In the genomic region with DNA sequence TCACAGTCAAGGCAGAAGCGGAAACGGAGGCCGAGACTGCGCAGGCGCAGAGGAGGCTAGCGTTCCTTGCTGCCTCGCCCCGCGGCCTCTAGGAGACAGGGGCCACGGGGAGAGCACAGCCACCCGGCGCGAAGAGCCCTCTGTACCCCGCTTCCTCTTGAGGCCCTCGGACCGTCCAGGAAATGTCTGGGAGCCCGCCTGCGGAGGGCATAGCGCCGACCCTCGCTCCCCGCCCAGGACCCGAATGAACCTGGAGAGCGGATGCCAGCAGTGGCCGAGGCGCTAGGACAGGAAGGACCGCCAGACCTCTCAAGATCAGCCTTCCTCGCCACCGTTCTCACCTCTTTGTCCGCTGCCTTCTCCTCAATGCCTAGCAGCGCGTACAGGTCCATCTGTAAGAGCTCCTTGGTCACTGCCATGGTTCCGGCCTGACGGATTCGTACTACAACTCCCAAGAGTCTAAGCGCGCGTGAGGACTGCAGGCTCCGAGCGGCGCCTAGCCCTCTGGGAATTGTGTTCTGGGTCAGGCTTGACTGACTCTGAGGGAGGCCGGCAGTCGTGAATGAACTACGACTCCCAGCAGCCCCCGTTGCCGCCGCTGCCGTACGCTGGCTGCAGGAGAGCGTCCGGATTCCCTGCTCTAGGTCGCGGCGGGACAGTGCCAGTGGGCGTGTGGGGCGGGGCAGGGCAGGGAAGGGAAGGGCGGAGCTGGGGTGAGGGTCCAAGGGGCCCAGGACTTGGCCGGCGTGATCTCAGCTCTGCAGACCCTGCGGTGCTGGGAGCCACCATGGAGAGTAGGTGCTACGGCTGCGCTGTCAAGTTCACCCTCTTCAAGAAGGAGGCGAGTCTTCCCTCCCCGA, we compare ENCODE assay signal across 8 cellular contexts. TPM values are rescaled to one million over a fixed set of nuclear protein-coding genes. Genes with fewer than 3 reads are reported as not detected.
DNase-seq lines count a peak whose midpoint lies in the region; ATAC-seq and TF ChIP-seq lines count a peak whose summit lies in the region.

A gene with protein sequence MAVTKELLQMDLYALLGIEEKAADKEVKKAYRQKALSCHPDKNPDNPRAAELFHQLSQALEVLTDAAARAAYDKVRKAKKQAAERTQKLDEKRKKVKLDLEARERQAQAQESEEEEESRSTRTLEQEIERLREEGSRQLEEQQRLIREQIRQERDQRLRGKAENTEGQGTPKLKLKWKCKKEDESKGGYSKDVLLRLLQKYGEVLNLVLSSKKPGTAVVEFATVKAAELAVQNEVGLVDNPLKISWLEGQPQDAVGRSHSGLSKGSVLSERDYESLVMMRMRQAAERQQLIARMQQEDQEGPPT (minus strand): TSS at position 446 of the 860 bp plus-strand sequence. CDS start 27 bp downstream, at position 419.
A gene with protein sequence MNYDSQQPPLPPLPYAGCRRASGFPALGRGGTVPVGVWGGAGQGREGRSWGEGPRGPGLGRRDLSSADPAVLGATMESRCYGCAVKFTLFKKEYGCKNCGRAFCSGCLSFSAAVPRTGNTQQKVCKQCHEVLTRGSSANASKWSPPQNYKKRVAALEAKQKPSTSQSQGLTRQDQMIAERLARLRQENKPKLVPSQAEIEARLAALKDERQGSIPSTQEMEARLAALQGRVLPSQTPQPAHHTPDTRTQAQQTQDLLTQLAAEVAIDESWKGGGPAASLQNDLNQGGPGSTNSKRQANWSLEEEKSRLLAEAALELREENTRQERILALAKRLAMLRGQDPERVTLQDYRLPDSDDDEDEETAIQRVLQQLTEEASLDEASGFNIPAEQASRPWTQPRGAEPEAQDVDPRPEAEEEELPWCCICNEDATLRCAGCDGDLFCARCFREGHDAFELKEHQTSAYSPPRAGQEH (plus strand): TSS at position 62 of the 860 bp plus-strand sequence. CDS start 501 bp downstream, at position 563.

- ATAC-seq in HG02763 (IDR thresholded peaks at IDR 0.05; ENCODE audit: unreplicated experiment) (peak; percentile 94), Right ventricle myocardium superior (ENCODE audit: poor library complexity) (peak; percentile 99)
- peak; percentile 99 for ATAC-seq in activated naive CD8-positive, alpha-beta T cell treated with anti-CD3 and anti-CD28 coated beads, Interleukin-2, amount 50 U/mL, for 24 hours

- TF ChIP-seq POLR2A in tibial nerve (IDR thresholded peaks at IDR 0.05): peak in 1 of 2 donors; percentile 60

- no peaks in the 10 kb centered on the region for H3K36me3 ChIP-seq in parathyroid adenoma (ENCODE audit: control insufficient read depth, insufficient read depth, low read length)
- H3K36me3 ChIP-seq in tibial nerve: peaks cover 0 to 43% (median 5%) of the 10 kb centered on the region in 3 donors

- DNase-seq in NCI-H1417 treated with DMSO at 0.1 percent for 48 hours (lab: John Stamatoyannopoulos, UW) (peak; percentile 42), SW480 (ENCODE audit: low spot score) (peak; percentile 95), Right ventricle myocardium superior (peak; percentile 98), tibial nerve (ENCODE audit: low spot score in 2 of 2) (peak; percentile 92 to 94)
- peak; percentile 96 for DNase-seq in activated naive CD8-positive, alpha-beta T cell treated with anti-CD3 and anti-CD28 coated beads, Interleukin-2, amount 50 U/mL, for 24 hours

- TF ChIP-seq CTCF in GM12873 (IDR thresholded peaks at IDR 0.05; ENCODE audit: insufficient read depth, low read depth, low read length, missing control alignments) (peak; percentile 21), parathyroid adenoma (IDR thresholded peaks at IDR 0.05) (no peak), tibial nerve (IDR thresholded peaks at IDR 0.05) (peak in 2 of 5 experiments; percentile 34 to 43)

- H3K27me3 ChIP-seq in parathyroid adenoma (ENCODE audit: control insufficient read depth, insufficient read depth, low read length) (no peaks in the 10 kb centered on the region), tibial nerve (no peaks in the 10 kb centered on the region)

- H3K9me3 ChIP-seq in parathyroid adenoma (ENCODE audit: control insufficient read depth, low read length) (no peaks in the 10 kb centered on the region), tibial nerve (no peaks in the 10 kb centered on the region)

- H3K27ac Mint-ChIP-seq in activated naive CD8-positive, alpha-beta T cell treated with anti-CD3 and anti-CD28 coated beads, Interleukin-2, amount 50 U/mL, for 24 hours: peak within 1 kb of the TSS; percentile 99

- peak within 1 kb of the TSS; percentile 74 for H3K9ac ChIP-seq in parathyroid adenoma

- H3K4me2 ChIP-seq in parathyroid adenoma (ENCODE audit: low read length): peak within 1 kb of the TSS; percentile 83

- H2AFZ ChIP-seq in parathyroid adenoma: peak within 1 kb of the TSS; percentile 95

- H3K27ac ChIP-seq in parathyroid adenoma (peak within 1 kb of the TSS; percentile 90), tibial nerve (peak within 1 kb of the TSS; percentile 89 to 99 (median 94))

- H3K36me3 Mint-ChIP-seq in activated naive CD8-positive, alpha-beta T cell treated with anti-CD3 and anti-CD28 coated beads, Interleukin-2, amount 50 U/mL, for 24 hours (ENCODE audit: low read depth): peaks cover 9% of the 10 kb centered on the region

- peak within 1 kb of the TSS; percentile 99 for H3K4me3 ChIP-seq in parathyroid adenoma (ENCODE audit: low read depth, low read length)
- H3K4me3 ChIP-seq in tibial nerve: peak within 1 kb of the TSS; percentile 67 to 98 (median 93)

- peaks cover 6% of the 10 kb centered on the region for H3K79me2 ChIP-seq in parathyroid adenoma

- peak within 1 kb of the TSS; percentile 92 for H3K4me3 Mint-ChIP-seq in activated naive CD8-positive, alpha-beta T cell treated with anti-CD3 and anti-CD28 coated beads, Interleukin-2, amount 50 U/mL, for 24 hours

- intact Hi-C loops in Right ventricle myocardium superior (cut with DNase I): no loop called here

- H3K4me1 ChIP-seq in parathyroid adenoma (peaks cover 12% of the 10 kb centered on the region), tibial nerve (peaks cover 0 to 36% (median 14%) of the 10 kb centered on the region in 4 donors)

- 0 to 1% methylated on average over 40 to 64 of the region's 64 CpGs for WGBS in tibial nerve, 2 donors

- H3K4me1 Mint-ChIP-seq in activated naive CD8-positive, alpha-beta T cell treated with anti-CD3 and anti-CD28 coated beads, Interleukin-2, amount 50 U/mL, for 24 hours: peaks cover 24% of the 10 kb centered on the region

- H3K27me3 Mint-ChIP-seq in activated naive CD8-positive, alpha-beta T cell treated with anti-CD3 and anti-CD28 coated beads, Interleukin-2, amount 50 U/mL, for 24 hours: no peaks in the 10 kb centered on the region

- no peaks in the 10 kb centered on the region for H3K9me3 Mint-ChIP-seq in activated naive CD8-positive, alpha-beta T cell treated with anti-CD3 and anti-CD28 coated beads, Interleukin-2, amount 50 U/mL, for 24 hours

- TF ChIP-seq EP300 in tibial nerve (IDR thresholded peaks at IDR 0.05): peak in 1 of 2 donors; percentile 87

RNA-seq across cellular contexts. Expression of the first gene that starts in this region (rescaled TPM):
- total RNA-seq in Right ventricle myocardium superior (16.1 TPM), tibial nerve (10 to 100 TPM; 23.9 to 61.5 (median 36.3) TPM)

RNA-seq across cellular contexts. Expression of the second gene that starts in this region (rescaled TPM):
- total RNA-seq in Right ventricle myocardium superior (26.4 TPM), tibial nerve (10 to 100 TPM; 19.0 to 48.5 (median 34.2) TPM)

Comparison
In these comparisons a context has a peak if more than half of its experiments do, and no peak if none do; other contexts are left out.
1. Peak in every context shown above with its lines: DNase-seq, ATAC-seq, H3K4me3 ChIP-seq and H3K27ac ChIP-seq.
2. DNase-seq: peak in every context shown above with its lines; median percentile 98 in Right ventricle myocardium superior; 96 in activated naive CD8-positive, alpha-beta T cell treated with anti-CD3 and anti-CD28 coated beads, Interleukin-2, amount 50 U/mL, for 24 hours; 95 in SW480; 93 in tibial nerve; 42 in NCI-H1417 treated with DMSO at 0.1 percent for 48 hours.